ENCODE assay signal across 14 cellular contexts in the genomic region with DNA sequence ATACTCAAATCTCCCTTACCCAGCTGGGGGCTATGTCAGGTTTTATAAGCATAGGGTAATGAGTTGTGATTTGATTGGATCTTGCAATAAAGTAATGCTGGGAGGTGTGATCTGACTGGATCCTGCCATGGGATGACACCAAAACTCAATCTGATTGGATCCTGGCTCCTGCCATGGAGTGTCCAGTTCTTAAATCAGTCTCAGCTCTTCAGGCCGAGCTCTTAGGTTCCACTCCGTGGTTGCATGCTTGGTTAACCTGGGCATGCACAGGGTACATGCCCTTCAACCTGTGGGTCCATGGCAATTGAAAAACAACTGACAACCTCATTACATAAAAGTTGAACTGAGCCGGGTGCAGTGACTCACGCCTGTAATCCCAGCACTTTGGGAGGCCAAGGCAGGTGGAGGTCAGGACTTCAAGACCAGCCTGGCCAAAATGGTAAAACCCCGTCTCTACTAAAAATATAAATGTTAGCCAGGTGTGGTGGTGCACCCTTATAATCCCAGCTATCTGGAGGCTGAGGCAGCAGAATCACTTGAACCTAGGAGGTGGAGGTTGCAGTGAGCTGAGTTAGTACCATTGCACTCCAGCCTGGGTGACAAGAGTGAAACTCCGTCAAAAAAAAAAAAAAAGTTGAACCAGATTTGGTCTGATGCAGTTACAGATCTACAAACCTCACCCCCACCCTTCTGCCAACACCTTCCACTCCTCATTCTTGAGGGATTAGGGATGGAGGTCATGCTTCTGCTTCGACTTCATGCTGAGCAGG. TPM values are rescaled to one million over a fixed set of nuclear protein-coding genes. Genes with fewer than 3 reads are reported as not detected.
DNase-seq lines count a peak whose midpoint lies in the region; ATAC-seq and TF ChIP-seq lines count a peak whose summit lies in the region.
"Not testable (repeated sequence)": the region's sequence is repeated elsewhere in the genome, so short reads cannot be mapped to it uniquely, and the experiment has no call there.
"Had no signal": no experiment of that assay in that cellular context is flagged by ENCODE, and none has a peak within 500 bp of the region (broad histone marks: within the 10 kb centered on the region; RNA-seq: fewer than 3 reads in every experiment).

No MANE protein-coding gene starts in this region.

- not testable (repeated sequence) for H3K27me3 Mint-ChIP-seq in activated B cell treated with CpG ODN at 0.5 μM for 24 hours; endodermal cell (ENCODE audit: insufficient read depth); stimulated activated naive B cell treated with anti-CD40 and anti-IgM and Interleukin-4, amounts not matched to agents 10 μg/mL and 1 μg/mL and 100 μg/mL, for 72 hours

- H3K9me3 ChIP-seq in BLaER1; Karpas-422 (ENCODE audit: low read length); OCI-LY7 (ENCODE audit: low read length); endodermal cell (ENCODE audit: control insufficient read depth, low read length): not testable (repeated sequence)

- not testable (repeated sequence) for H3K9ac ChIP-seq in BLaER1; Karpas-422 (ENCODE audit: low read length); endodermal cell (ENCODE audit: extremely low read depth, low read length, poor library complexity, severe bottlenecking)

- H3K27ac Mint-ChIP-seq in activated B cell treated with CpG ODN at 0.5 μM for 24 hours, result peak overlapping the region; percentile 35
- H3K27ac Mint-ChIP-seq in endodermal cell, result not testable (repeated sequence)
- H3K27ac Mint-ChIP-seq in stimulated activated naive B cell treated with anti-CD40 and anti-IgM and Interleukin-4, amounts not matched to agents 10 μg/mL and 1 μg/mL and 100 μg/mL, for 72 hours, result peak overlapping the region; percentile 5

- H3K9me3 Mint-ChIP-seq in activated B cell treated with CpG ODN at 0.5 μM for 24 hours; endodermal cell; stimulated activated naive B cell treated with anti-CD40 and anti-IgM and Interleukin-4, amounts not matched to agents 10 μg/mL and 1 μg/mL and 100 μg/mL, for 72 hours: not testable (repeated sequence)

- H3K9me2 ChIP-seq in Karpas-422 (replicated peaks; ENCODE audit: insufficient read depth, low read length); OCI-LY7 (ENCODE audit: insufficient read depth, low read length): not testable (repeated sequence)

- not testable (repeated sequence) for BruUV-seq in OCI-LY7 (replicated peaks; lab: Mats Ljungman, UMichigan)

- H3K36me3 Mint-ChIP-seq in activated B cell treated with CpG ODN at 0.5 μM for 24 hours (ENCODE audit: low read depth); endodermal cell (ENCODE audit: low read depth); stimulated activated naive B cell treated with anti-CD40 and anti-IgM and Interleukin-4, amounts not matched to agents 10 μg/mL and 1 μg/mL and 100 μg/mL, for 72 hours: not testable (repeated sequence)

- not testable (repeated sequence) for H3K79me2 ChIP-seq in Karpas-422 (ENCODE audit: low read length); OCI-LY7 (ENCODE audit: insufficient read depth, low read depth, low read length)

- H3K4me3 ChIP-seq in BLaER1; GM12865 (ENCODE audit: low read depth, low read length); Karpas-422 (ENCODE audit: low read length); OCI-LY7 (ENCODE audit: low read depth, low read length, poor library complexity, severe bottlenecking); endodermal cell (ENCODE audit: low read length): not testable (repeated sequence)

- not testable (repeated sequence) for H4K20me1 ChIP-seq in BLaER1; Karpas-422 (ENCODE audit: insufficient read depth, low read depth, low read length); OCI-LY7 (ENCODE audit: insufficient read depth, low read length)

- not testable (repeated sequence) for TF ChIP-seq CTCF in GM12865 (IDR thresholded peaks at IDR 0.05; ENCODE audit: insufficient read depth, low read depth, low read length, missing control alignments); OCI-LY7 (conservative IDR thresholded peaks at IDR 0.05; ENCODE audit: low read length); activated B cell treated with CpG ODN at 0.5 μM for 24 hours (IDR thresholded peaks at IDR 0.05); endodermal cell (conservative IDR thresholded peaks at IDR 0.05)

- 80 to 96% methylated on average over 2 to 4 of the region's 7 CpGs for WGBS in endodermal cell (ENCODE audit: insufficient coverage in 1 of 2, insufficient read length in 1 of 2), 2 experiments

- CTCF ChIA-PET in OCI-LY7 (lab: Charles Lee; ENCODE audit: unreplicated experiment); activated B cell treated with CpG ODN at 0.5 μM for 24 hours (lab: Charles Lee): not testable (repeated sequence)

- peak; percentile 7 for ATAC-seq in activated B cell treated with CpG ODN at 0.5 μM for 24 hours (ENCODE audit: low read depth)
- peak; percentile 36 to 63 for ATAC-seq in stimulated activated naive B cell treated with anti-CD40 and anti-IgM and Interleukin-4, amounts not matched to agents 10 μg/mL and 1 μg/mL and 100 μg/mL, for 72 hours (replicated peaks)

- intact Hi-C loops in OCI-LY7 (cut with micrococcal nuclease; ENCODE audit: unreplicated experiment); activated B cell treated with CpG ODN at 0.5 μM for 24 hours (cut with micrococcal nuclease): not testable (repeated sequence)

- H3K27ac ChIP-seq in BLaER1; endodermal cell (ENCODE audit: low read depth, low read length): not testable (repeated sequence)
- H3K27ac ChIP-seq in Karpas-422 (ENCODE audit: low read length), result peak overlapping the region; percentile 64
- H3K27ac ChIP-seq in OCI-LY7 (ENCODE audit: low read depth, low read length, poor library complexity, severe bottlenecking), result peak overlapping the region; percentile 58

- H3K27me3 ChIP-seq in BLaER1; Karpas-422 (ENCODE audit: low read length); endodermal cell (ENCODE audit: control insufficient read depth, insufficient read depth, low read length, poor library complexity, severe bottlenecking): not testable (repeated sequence)

- H3K36me3 ChIP-seq in BLaER1; Karpas-422 (ENCODE audit: insufficient read depth, low read length); OCI-LY7 (ENCODE audit: insufficient read depth, low read length); endodermal cell (ENCODE audit: control insufficient read depth, insufficient read depth, low read length): not testable (repeated sequence)

- H3K4me3 Mint-ChIP-seq in activated B cell treated with CpG ODN at 0.5 μM for 24 hours; endodermal cell; stimulated activated naive B cell treated with anti-CD40 and anti-IgM and Interleukin-4, amounts not matched to agents 10 μg/mL and 1 μg/mL and 100 μg/mL, for 72 hours: not testable (repeated sequence)

- H3K4me1 ChIP-seq in BLaER1, result peaks cover 12% of the 10 kb centered on the region
- H3K4me1 ChIP-seq in Karpas-422 (ENCODE audit: low read length), result peaks cover 19% of the 10 kb centered on the region
- peaks cover 22% of the 10 kb centered on the region for H3K4me1 ChIP-seq in OCI-LY7 (ENCODE audit: insufficient read depth, low read length, poor library complexity, severe bottlenecking)
- not testable (repeated sequence) for H3K4me1 ChIP-seq in endodermal cell (ENCODE audit: control insufficient read depth, insufficient read depth, low read length)

- DNase-seq in GM12865 (ENCODE audit: low read depth), result peak; percentile 77
- peak; percentile 57 for DNase-seq in Karpas-422
- DNase-seq in OCI-LY7 (ENCODE audit: low spot score), result peak; percentile 73
- DNase-seq in activated B cell treated with CpG ODN at 0.5 μM for 24 hours; stimulated activated naive B cell treated with anti-CD40 and anti-IgM and Interleukin-4, amounts not matched to agents 10 μg/mL and 1 μg/mL and 100 μg/mL, for 72 hours: not testable (repeated sequence)
- peak; percentile 26 for DNase-seq in endodermal cell
- DNase-seq in kidney tubule cell (ENCODE audit: low spot score), result peak; percentile 81

- H3K4me2 ChIP-seq in BLaER1 (peak overlapping the region; percentile 32), OCI-LY7 (ENCODE audit: low read length) (peak overlapping the region; percentile 39)
- H3K4me2 ChIP-seq in Karpas-422 (ENCODE audit: low read depth, low read length, poor library complexity, severe bottlenecking), result not testable (repeated sequence)

- peaks cover 24% of the 10 kb centered on the region for H3K4me1 Mint-ChIP-seq in activated B cell treated with CpG ODN at 0.5 μM for 24 hours
- not testable (repeated sequence) for H3K4me1 Mint-ChIP-seq in endodermal cell; stimulated activated naive B cell treated with anti-CD40 and anti-IgM and Interleukin-4, amounts not matched to agents 10 μg/mL and 1 μg/mL and 100 μg/mL, for 72 hours

- not testable (repeated sequence) for H2AFZ ChIP-seq in Karpas-422 (ENCODE audit: low read length); OCI-LY7 (ENCODE audit: low read length)

- POLR2A ChIA-PET in OCI-LY7 (lab: Charles Lee), result interaction anchor here (0.8 kb wide), 1 partner anchor 10 kb away, joined by 3 read pairs; no protein-coding TSS in a partner anchor
- POLR2A ChIA-PET in activated B cell treated with CpG ODN at 0.5 μM for 24 hours (lab: Charles Lee), result not testable (repeated sequence)

RNA-seq across cellular contexts. Expression of a gene that starts 15.5 kb away (rescaled TPM):
- total RNA-seq in Karpas-422 (2014; rRNA removed; shearing (Covaris generic); ENCODE audit: low replicate concordance), result not detected in 2 replicates
- not detected in 2 replicates for total RNA-seq in OCI-LY7 (2014; rRNA removed; shearing (Covaris generic))
- not detected in 2 replicates for total RNA-seq in OCI-LY7 (2022)
- not detected in 2 replicates for total RNA-seq in activated B cell treated with CpG ODN at 0.5 μM for 24 hours
- total RNA-seq in endodermal cell, result not detected
- polyA plus RNA-seq in endodermal cell (2013, experiment 1 of 2), result not detected
- not detected for polyA plus RNA-seq in endodermal cell (2013, experiment 2 of 2)
- total RNA-seq: A172; Calu3; CD4-positive, alpha-beta memory T cell; H7; HFFc6 had no signal
- polyA plus RNA-seq: BJ had no signal

RNA-seq across cellular contexts. Expression of a gene that starts 54.1 kb away (rescaled TPM):
- 22.4 and 39.2 TPM in 2 replicates for total RNA-seq in Karpas-422 (2014; rRNA removed; shearing (Covaris generic); ENCODE audit: low replicate concordance)
- total RNA-seq in OCI-LY7 (2014; rRNA removed; shearing (Covaris generic)), result 27.3 and 42.0 TPM in 2 replicates
- total RNA-seq in OCI-LY7 (2022), result 109 and 131 TPM in 2 replicates
- total RNA-seq in activated B cell treated with CpG ODN at 0.5 μM for 24 hours, result 28.2 and 32.1 TPM in 2 replicates
- 1 to 10 TPM; 8.0 to 8.7 TPM for total RNA-seq in endodermal cell
- polyA plus RNA-seq in endodermal cell (2013, experiment 1 of 2), result 8.4 TPM
- polyA plus RNA-seq in endodermal cell (2013, experiment 2 of 2), result 8.7 TPM

RNA-seq across cellular contexts. Expression of a gene that starts 55.4 kb away (rescaled TPM):
- total RNA-seq in Karpas-422 (2014; rRNA removed; shearing (Covaris generic); ENCODE audit: low replicate concordance), result 42.7 and 75.4 TPM in 2 replicates
- total RNA-seq in OCI-LY7 (2014; rRNA removed; shearing (Covaris generic)), result 47.1 and 60.7 TPM in 2 replicates
- 42.5 and 48.2 TPM in 2 replicates for total RNA-seq in OCI-LY7 (2022)
- total RNA-seq in activated B cell treated with CpG ODN at 0.5 μM for 24 hours, result 38.8 and 39.7 TPM in 2 replicates
- total RNA-seq in endodermal cell, result 10 to 100 TPM; 30.3 to 35.0 TPM
- 34.9 TPM for polyA plus RNA-seq in endodermal cell (2013, experiment 1 of 2)
- 29.8 TPM for polyA plus RNA-seq in endodermal cell (2013, experiment 2 of 2)
